In the genomic region with DNA sequence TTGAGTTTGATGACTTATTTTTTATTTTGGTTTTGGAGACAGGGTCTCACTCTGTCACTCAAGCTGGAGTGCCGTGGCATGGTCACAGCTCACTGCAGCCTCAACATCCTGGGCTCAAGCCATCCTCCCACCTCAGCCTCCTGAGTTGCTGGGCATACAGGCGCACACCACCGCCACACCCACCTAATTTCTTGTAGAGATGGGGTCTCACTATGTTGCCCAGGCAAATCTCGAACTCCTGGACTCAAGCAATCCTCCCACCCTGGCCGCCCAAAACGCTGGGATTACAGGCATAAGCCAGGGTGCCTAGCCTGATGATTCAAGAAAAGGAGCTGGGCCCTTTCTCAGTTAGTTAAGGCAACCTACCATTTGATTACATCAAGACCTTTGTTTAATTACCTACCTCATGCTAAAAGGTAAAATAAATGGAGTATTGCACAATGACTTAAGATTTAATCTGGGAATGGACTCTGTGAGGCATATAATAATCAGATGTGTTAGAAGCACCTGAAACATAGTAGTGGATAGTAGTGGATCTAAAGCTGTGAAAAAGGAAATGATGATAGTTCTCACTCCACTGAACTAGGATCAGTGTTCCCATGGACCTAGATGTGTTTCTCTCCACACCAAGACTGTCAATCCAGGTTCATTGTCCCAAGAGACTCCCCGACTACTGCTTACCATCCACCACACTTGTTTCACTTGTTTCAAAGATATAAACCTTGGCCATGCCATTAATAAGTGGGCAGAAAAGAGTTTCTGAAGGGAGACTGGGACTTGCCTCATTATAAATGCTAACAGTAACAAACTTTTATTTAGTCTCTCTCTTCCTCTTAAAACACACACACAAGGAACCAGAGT, we compare ENCODE assay signal across 8 cellular contexts. TPM values are rescaled to one million over a fixed set of nuclear protein-coding genes. Genes with fewer than 3 reads are reported as not detected.
DNase-seq lines count a peak whose midpoint lies in the region; ATAC-seq and TF ChIP-seq lines count a peak whose summit lies in the region.

No MANE protein-coding gene starts in this region.

- H3K27ac ChIP-seq in RWPE2 (ENCODE audit: poor library complexity, severe bottlenecking): peak overlapping the region; percentile 65

- H3K36me3 ChIP-seq in ES-I3 (ENCODE audit: insufficient read depth, low read length) (no peaks in the 10 kb centered on the region), RWPE2 (ENCODE audit: low read depth) (peaks cover 26% of the 10 kb centered on the region)

- H3K27me3 ChIP-seq in RWPE2 (ENCODE audit: insufficient read depth, poor library complexity, severe bottlenecking): no peaks in the 10 kb centered on the region

- DNase-seq in RWPE2 (ENCODE audit: low spot score): no peak
- no peak for DNase-seq in fibroblast of pulmonary artery (ENCODE audit: low read depth)
- no peak for DNase-seq in progenitor cell of endocrine pancreas (ENCODE audit: low spot score, unreplicated experiment)
- no peak for DNase-seq in EL
- DNase-seq in HK-2 (ENCODE audit: unreplicated experiment): no peak

- no peaks in the 10 kb centered on the region for H3K9me3 Mint-ChIP-seq in progenitor cell of endocrine pancreas (ENCODE audit: low read depth)

- H3K4me1 ChIP-seq in ES-I3 (ENCODE audit: insufficient read depth, low read length): peaks cover 19% of the 10 kb centered on the region
- peaks cover 22% of the 10 kb centered on the region for H3K4me1 ChIP-seq in RWPE2 (ENCODE audit: insufficient read depth, poor library complexity, severe bottlenecking)

- H3K27me3 Mint-ChIP-seq in progenitor cell of endocrine pancreas: peaks cover 15% of the 10 kb centered on the region

- peak overlapping the region; percentile 85 for H3K4me3 Mint-ChIP-seq in progenitor cell of endocrine pancreas (ENCODE audit: low read depth)

- no peaks in the 10 kb centered on the region for H3K9me3 ChIP-seq in ES-I3 (ENCODE audit: control insufficient read depth, insufficient read depth, low read length)
- H3K9me3 ChIP-seq in RWPE2 (ENCODE audit: severe bottlenecking): no peaks in the 10 kb centered on the region

- H3K27ac Mint-ChIP-seq in progenitor cell of endocrine pancreas: no peak overlapping the region

- peak overlapping the region; percentile 67 for H3K4me3 ChIP-seq in RWPE2 (ENCODE audit: severe bottlenecking)
- peak overlapping the region; percentile 93 for H3K4me3 ChIP-seq in fibroblast of pulmonary artery (replicated peaks; ENCODE audit: low read depth, low read length)

- H3K9ac ChIP-seq in ES-I3 (ENCODE audit: low read depth, low read length): peak overlapping the region; percentile 88; the same call in 1 of the 2 replicates

- ATAC-seq in RWPE2 (ENCODE audit: low read depth) (no peak), GM19395 (IDR thresholded peaks at IDR 0.05; ENCODE audit: unreplicated experiment) (no peak), HG02571 (IDR thresholded peaks at IDR 0.05; ENCODE audit: unreplicated experiment) (no peak)

- no peaks in the 10 kb centered on the region for H3K36me3 Mint-ChIP-seq in progenitor cell of endocrine pancreas (ENCODE audit: insufficient read depth)

- peaks cover 44% of the 10 kb centered on the region for H3K4me1 Mint-ChIP-seq in progenitor cell of endocrine pancreas (ENCODE audit: low read depth)

- no peak for TF ChIP-seq CTCF in RWPE2 (IDR thresholded peaks at IDR 0.05; ENCODE audit: poor library complexity, severe bottlenecking)
- TF ChIP-seq CTCF in fibroblast of pulmonary artery (IDR thresholded peaks at IDR 0.05; ENCODE audit: low read length, missing control alignments): no peak
- TF ChIP-seq CTCF in progenitor cell of endocrine pancreas (IDR thresholded peaks at IDR 0.05; ENCODE audit: unreplicated experiment): no peak

RNA-seq across cellular contexts. Expression of gene TNFRSF21, which starts 2.1 kb away (rescaled TPM):
- total RNA-seq in progenitor cell of endocrine pancreas: 46.3 and 49.7 TPM in 2 replicates
